8 cellular contexts compared by ENCODE assay signal in the genomic region with DNA sequence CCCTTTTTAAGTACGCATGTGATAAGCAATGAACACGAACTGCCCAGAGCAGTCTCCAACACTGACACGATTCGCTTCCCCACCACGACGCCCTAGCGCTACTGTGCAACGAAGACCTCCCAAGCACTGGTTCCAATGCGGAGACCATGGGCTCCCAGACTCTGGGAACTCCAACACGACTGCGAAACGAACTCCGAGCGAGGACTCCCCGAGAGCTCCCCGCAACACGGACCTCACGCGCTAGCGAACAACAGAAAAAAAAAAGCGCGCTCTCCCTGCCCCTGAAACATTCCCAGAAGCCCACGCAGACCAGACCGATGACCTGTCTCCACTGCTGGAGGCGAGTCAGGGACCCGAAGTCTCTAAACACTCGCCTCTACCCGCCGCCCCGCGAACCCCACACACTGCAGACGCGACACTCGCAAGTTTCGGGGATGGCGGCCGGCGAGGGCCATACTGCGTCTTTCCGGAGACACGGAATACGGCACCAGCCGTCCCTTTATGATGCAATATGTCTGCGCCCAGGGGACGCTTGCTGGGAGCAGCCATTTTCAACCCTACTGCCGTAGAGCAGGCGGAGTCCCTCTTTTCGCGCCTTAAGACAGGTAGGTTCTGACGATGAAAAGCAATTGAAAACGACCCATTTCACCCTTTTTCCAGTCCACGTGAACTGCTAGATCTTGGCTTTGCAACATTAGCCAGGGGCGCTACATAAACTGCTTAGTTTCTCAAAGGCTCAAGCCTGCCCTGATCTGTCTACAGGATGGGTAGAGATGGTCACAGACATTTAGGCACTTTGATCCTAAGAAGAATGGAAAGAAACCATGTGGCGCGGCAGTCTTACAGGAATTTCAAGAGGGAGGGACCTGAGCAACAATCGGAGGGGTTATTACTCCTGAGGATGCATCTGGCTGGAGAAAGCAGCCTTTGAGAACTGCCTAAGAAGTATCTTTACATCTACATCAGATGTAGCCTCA. TPM values are rescaled to one million over a fixed set of nuclear protein-coding genes. Genes with fewer than 3 reads are reported as not detected.
DNase-seq lines count a peak whose midpoint lies in the region; ATAC-seq and TF ChIP-seq lines count a peak whose summit lies in the region.

TSS of gene ZNF577 (minus strand) at position 430 of the 977 bp plus-strand sequence. CDS start 7,569 bp downstream, outside the sequence.

- no peak for TF ChIP-seq CTCF in adrenal gland (IDR thresholded peaks at IDR 0.05)

- TF ChIP-seq POLR2A in GM10847 (IDR thresholded peaks at IDR 0.05; ENCODE audit: extremely low read depth, insufficient read length) (peak; percentile 11), adrenal gland (IDR thresholded peaks at IDR 0.05) (peak in 1 of 2 donors; percentile 47)

- 4 to 10% (median 8%) methylated on average over 20 to 56 of the region's 56 CpGs for WGBS in adrenal gland, 4 donors

- H3K27me3 ChIP-seq in adrenal gland, result no peaks in the 10 kb centered on the region
- no peaks in the 10 kb centered on the region for H3K27me3 ChIP-seq in stomach smooth muscle (ENCODE audit: control insufficient read depth in 1 of 2, insufficient read depth in 2 of 2, low read length in 2 of 2)

- peak; percentile 88 for DNase-seq in SW480 (ENCODE audit: low spot score)
- peak; percentile 83 to 90 (median 88) for DNase-seq in adrenal gland
- peak; percentile 93 for DNase-seq in Right ventricle myocardium superior
- peak in 55 of 56 donors; percentile 16 to 97 (median 85) for DNase-seq in nucleus accumbens (lab: John Stamatoyannopoulos, UW)
- no peak for DNase-seq in NCI-H1048 (lab: John Stamatoyannopoulos, UW)

- H3K4me3 ChIP-seq in adrenal gland (peak within 1 kb of the TSS in 2 of 4 donors; percentile 15 to 61), stomach smooth muscle (ENCODE audit: low read length in 2 of 2) (peak within 1 kb of the TSS; percentile 98 to 99)

- H3K27ac ChIP-seq in adrenal gland (peak within 1 kb of the TSS in 3 of 5 donors; percentile 4 to 67 (median 53)), stomach smooth muscle (ENCODE audit: low read length) (peak within 1 kb of the TSS; percentile 56)

- H3K36me3 ChIP-seq in adrenal gland (replicated peaks in 1 of 2) (peaks cover 0 to 18% of the 10 kb centered on the region in 2 donors), stomach smooth muscle (ENCODE audit: control insufficient read depth in 2 of 2, insufficient read depth in 2 of 2, low read length in 2 of 2) (peaks cover 24 to 30% of the 10 kb centered on the region in 2 donors)

- H3K4me1 ChIP-seq in adrenal gland (replicated peaks in 1 of 2), result peaks cover 0 to 9% of the 10 kb centered on the region in 2 donors
- H3K4me1 ChIP-seq in stomach smooth muscle (ENCODE audit: control insufficient read depth, insufficient read depth, low read length), result no peaks in the 10 kb centered on the region

- intact Hi-C loops in adrenal gland (cut with DNase I), result no loop called here
- intact Hi-C loops in Right ventricle myocardium superior (cut with DNase I), result no loop called here

- peak within 1 kb of the TSS; percentile 85 to 91 for H3K9ac ChIP-seq in stomach smooth muscle (ENCODE audit: low read length in 2 of 2)

- H3K9me3 ChIP-seq in adrenal gland (replicated peaks in 1 of 3) (peaks cover 0 to 70% (median 33%) of the 10 kb centered on the region in 3 donors), stomach smooth muscle (ENCODE audit: control insufficient read depth in 2 of 2, low read length in 2 of 2) (peaks cover 29 to 30% of the 10 kb centered on the region in 2 donors)

- peak; percentile 99 for ATAC-seq in Right ventricle myocardium superior (ENCODE audit: poor library complexity)
- ATAC-seq in GM21390 (IDR thresholded peaks at IDR 0.05; ENCODE audit: unreplicated experiment), result no peak

RNA-seq across cellular contexts. Expression of gene ZNF577, which starts in this region (rescaled TPM):
- total RNA-seq in adrenal gland, result 10 to 100 TPM in 4 of 8 donors, 1 to 10 TPM in 4; 6.2 to 39.8 (median 13.7) TPM
- 10 to 100 TPM; 16.2 to 54.6 (median 52.6) TPM for polyA plus RNA-seq in adrenal gland
- 6.5 TPM for total RNA-seq in Right ventricle myocardium superior
